Comparison of ENCODE assay signal across 1 cellular context in genomic region chr16:68079616-68080344, GRCh38.
TF ChIP-seq lines count a peak whose summit lies in the region.

No MANE protein-coding gene starts in this region.

TF ChIP-seq in HepG2, 621 proteins besides CTCF, POLR2A, EP300 and RAD21 (continued from another document and continues in another):
- no peak; the same call in 1 of the 2 replicates for TF ChIP-seq ZNF513 (CRISPR knock-in tag; conservative IDR thresholded peaks at IDR 0.05)
- TF ChIP-seq ZNF773 (CRISPR knock-in tag; IDR thresholded peaks at IDR 0.05; ENCODE audit: borderline replicate concordance): no peak
- no peak for TF ChIP-seq NFIC (IDR thresholded peaks at IDR 0.05; ENCODE audit: low read length)
- peak; percentile 97 for TF ChIP-seq CCDC6 (CRISPR knock-in tag; IDR thresholded peaks at IDR 0.05)
- TF ChIP-seq ZSCAN31 (CRISPR knock-in tag; IDR thresholded peaks at IDR 0.05; ENCODE audit: low read depth): peak; percentile 87; the same call in 1 of the 2 replicates
- peak; percentile 3 for TF ChIP-seq YY1 (IDR thresholded peaks at IDR 0.05; ENCODE audit: insufficient read depth, insufficient replicate concordance, low read depth, low read length)
- no peak; the same call in 1 of the 2 replicates for TF ChIP-seq ZNF709 (CRISPR knock-in tag; IDR thresholded peaks at IDR 0.05)
- peak; percentile 45 for TF ChIP-seq SMAD3 (CRISPR knock-in tag; IDR thresholded peaks at IDR 0.05)
- TF ChIP-seq ZNF343 (CRISPR knock-in tag; IDR thresholded peaks at IDR 0.05): no peak; the same call in 1 of the 2 replicates
- TF ChIP-seq EHMT2 (IDR thresholded peaks at IDR 0.05; ENCODE audit: borderline replicate concordance, low read depth, low read length): no peak
- TF ChIP-seq ZFP36L2 (CRISPR knock-in tag; IDR thresholded peaks at IDR 0.05): no peak
- peak; percentile 11; the same call in 1 of the 2 replicates for TF ChIP-seq HHEX (CRISPR knock-in tag; IDR thresholded peaks at IDR 0.05)
- no peak for TF ChIP-seq ZBTB49 (CRISPR knock-in tag; IDR thresholded peaks at IDR 0.05; ENCODE audit: borderline replicate concordance)
- TF ChIP-seq YEATS2 (CRISPR knock-in tag; IDR thresholded peaks at IDR 0.05; ENCODE audit: borderline replicate concordance): peak; percentile 73; the same call in 1 of the 2 replicates
- peak; percentile 33; the same call in 1 of the 2 replicates for TF ChIP-seq ZNF652 (CRISPR knock-in tag; IDR thresholded peaks at IDR 0.05; ENCODE audit: borderline replicate concordance, low read depth)
- TF ChIP-seq ZNF138 (CRISPR knock-in tag; IDR thresholded peaks at IDR 0.05; ENCODE audit: low read depth): peak; percentile 2; the same call in 1 of the 2 replicates
- TF ChIP-seq MAFF (IDR thresholded peaks at IDR 0.05; ENCODE audit: low read depth, low read length): no peak
- peak; percentile 96 for TF ChIP-seq IRF2 (CRISPR knock-in tag; IDR thresholded peaks at IDR 0.05)
- no peak for TF ChIP-seq ZKSCAN5 (CRISPR knock-in tag; IDR thresholded peaks at IDR 0.05)
- peak; percentile 95 for TF ChIP-seq ZNF580 (CRISPR knock-in tag; IDR thresholded peaks at IDR 0.05; ENCODE audit: borderline replicate concordance, low read depth)
- peak; percentile 100 for TF ChIP-seq PHF21A (CRISPR knock-in tag; IDR thresholded peaks at IDR 0.05)
- TF ChIP-seq ZNF282 (IDR thresholded peaks at IDR 0.05; ENCODE audit: partially characterized antibody): no peak
- no peak for TF ChIP-seq ZNF484 (CRISPR knock-in tag; IDR thresholded peaks at IDR 0.05; ENCODE audit: borderline replicate concordance, low read depth)
- TF ChIP-seq ZNF747 (CRISPR knock-in tag; IDR thresholded peaks at IDR 0.05; ENCODE audit: borderline replicate concordance): peak; percentile 93; the same call in 1 of the 2 replicates
- TF ChIP-seq TMF1 (CRISPR knock-in tag; IDR thresholded peaks at IDR 0.05; ENCODE audit: low read depth): peak; percentile 79; the same call in 1 of the 2 replicates
- no peak for TF ChIP-seq RAD51 (IDR thresholded peaks at IDR 0.05; ENCODE audit: borderline replicate concordance)
- TF ChIP-seq AHR (CRISPR knock-in tag; IDR thresholded peaks at IDR 0.05): no peak; the same call in 1 of the 2 replicates
- TF ChIP-seq NCOA5 (CRISPR knock-in tag; IDR thresholded peaks at IDR 0.05): 0 out of 2 replicates have a peak, but pooled peaks have one; percentile 53
- no peak; the same call in 1 of the 2 replicates for TF ChIP-seq KLF13 (CRISPR knock-in tag; IDR thresholded peaks at IDR 0.05)
- peak; percentile 50; the same call in 1 of the 2 replicates for TF ChIP-seq STAT5B (CRISPR knock-in tag; IDR thresholded peaks at IDR 0.05)
- TF ChIP-seq DMTF1 (CRISPR knock-in tag; IDR thresholded peaks at IDR 0.05): no peak
- no peak for TF ChIP-seq ZFP36 (IDR thresholded peaks at IDR 0.05; ENCODE audit: borderline replicate concordance, low read depth, low read length, partially characterized antibody)
- TF ChIP-seq ZBTB44 (CRISPR knock-in tag; IDR thresholded peaks at IDR 0.05): peak; percentile 24; the same call in 1 of the 2 replicates
- peak; percentile 73 for TF ChIP-seq ZBTB25 (CRISPR knock-in tag; IDR thresholded peaks at IDR 0.05)
- TF ChIP-seq HNRNPH1 (optimal IDR thresholded peaks at IDR 0.05; ENCODE audit: low read depth, low read length): peak; percentile 55
- TF ChIP-seq ZNF574 (CRISPR knock-in tag; IDR thresholded peaks at IDR 0.05): peak; percentile 90
- TF ChIP-seq MYNN (CRISPR knock-in tag; IDR thresholded peaks at IDR 0.05; ENCODE audit: low read depth): peak; percentile 89; the same call in 1 of the 2 replicates
- TF ChIP-seq RARG (CRISPR knock-in tag; IDR thresholded peaks at IDR 0.05; ENCODE audit: low read depth): no peak
- no peak for TF ChIP-seq ZNF776 (CRISPR knock-in tag; IDR thresholded peaks at IDR 0.05)
- TF ChIP-seq IRF9 (CRISPR knock-in tag; IDR thresholded peaks at IDR 0.05; ENCODE audit: borderline replicate concordance): peak; percentile 18; the same call in 1 of the 2 replicates
- peak; percentile 97 for TF ChIP-seq HIC2 (CRISPR knock-in tag; IDR thresholded peaks at IDR 0.05; ENCODE audit: low read depth)
- peak; percentile 79; the same call in 1 of the 2 replicates for TF ChIP-seq ZC3H13 (CRISPR knock-in tag; IDR thresholded peaks at IDR 0.05)
- TF ChIP-seq MXD4 (CRISPR knock-in tag; IDR thresholded peaks at IDR 0.05): peak; percentile 21; the same call in 1 of the 2 replicates
- TF ChIP-seq ZFP91 (CRISPR knock-in tag; IDR thresholded peaks at IDR 0.05; ENCODE audit: borderline replicate concordance): peak; percentile 89
- peak; percentile 56; the same call in 1 of the 2 replicates for TF ChIP-seq ZBTB26 (CRISPR knock-in tag; IDR thresholded peaks at IDR 0.05; ENCODE audit: borderline replicate concordance)
